Comparison of ENCODE assay signal across 8 cellular contexts in the genomic region with DNA sequence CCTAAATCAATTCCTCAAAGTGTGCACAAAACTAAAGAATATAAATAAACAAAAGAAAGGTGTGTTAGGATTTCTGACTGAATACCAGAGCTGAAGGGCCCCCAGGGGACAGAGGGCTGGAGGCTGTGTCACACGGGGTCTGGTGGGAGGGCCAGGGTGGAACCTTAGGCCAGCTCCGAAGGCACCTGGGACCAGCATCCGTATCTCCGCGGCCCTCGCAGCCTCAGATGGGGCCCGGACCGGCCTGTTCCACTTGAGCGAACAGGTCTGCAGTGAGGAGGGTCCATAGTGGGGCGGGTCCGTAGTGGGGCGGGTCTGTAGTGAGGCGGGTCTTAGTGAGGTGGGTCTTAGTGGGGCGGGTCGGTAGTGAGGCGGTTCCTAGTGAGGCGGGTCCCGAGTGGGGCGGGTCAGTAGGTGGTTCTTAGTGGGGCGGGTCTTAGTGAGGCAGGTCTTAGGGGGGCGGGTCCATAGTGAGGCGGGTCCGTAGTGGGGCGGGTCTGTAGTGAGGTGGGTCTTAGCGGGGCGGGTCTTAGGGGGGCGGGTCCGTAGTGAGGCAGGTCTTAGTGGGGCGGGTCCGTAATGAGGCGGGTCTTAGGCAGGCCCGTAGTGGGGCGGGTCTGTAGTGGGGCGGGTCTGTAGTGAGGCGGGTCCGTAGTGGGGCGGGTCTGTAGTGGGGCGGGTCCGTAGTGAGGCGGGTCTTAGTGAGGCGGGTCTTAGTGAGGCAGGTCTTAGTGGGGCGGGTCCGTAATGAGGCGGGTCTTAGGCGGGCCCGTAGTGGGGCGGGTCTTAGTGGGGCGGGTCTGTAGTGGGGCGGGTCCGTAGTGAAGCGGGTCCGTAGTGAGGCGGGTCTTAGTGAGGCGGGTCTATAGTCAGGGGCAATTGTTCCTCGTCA. TPM values are rescaled to one million over a fixed set of nuclear protein-coding genes. Genes with fewer than 3 reads are reported as not detected.
DNase-seq lines count a peak whose midpoint lies in the region; ATAC-seq and TF ChIP-seq lines count a peak whose summit lies in the region.

No MANE protein-coding gene starts in this region.

- H3K27ac Mint-ChIP-seq in mesothelial cell of epicardium: peak overlapping the region; percentile 85
- H3K27ac Mint-ChIP-seq in activated T-helper 1 cell treated with anti-CD3 and anti-CD28 coated beads, Interleukin-12 subunit alpha, Interleukin-12 subunit beta, Interleukin-2, Interleukin-4 antibody, amounts not matched to agents 30 ng/mL and 10 ng/mL and 1 ng/mL, durations not matched to agents 14 hours and 24 hours and 36 hours: no peak overlapping the region

- TF ChIP-seq RAD21 in Ishikawa (IDR thresholded peaks at IDR 0.05; ENCODE audit: low read depth): no peak

- H3K27me3 Mint-ChIP-seq in mesothelial cell of epicardium (ENCODE audit: low read depth): no peaks in the 10 kb centered on the region
- no peaks in the 10 kb centered on the region for H3K27me3 Mint-ChIP-seq in activated T-helper 1 cell treated with anti-CD3 and anti-CD28 coated beads, Interleukin-12 subunit alpha, Interleukin-12 subunit beta, Interleukin-2, Interleukin-4 antibody, amounts not matched to agents 30 ng/mL and 10 ng/mL and 1 ng/mL, durations not matched to agents 14 hours and 24 hours and 36 hours (ENCODE audit: insufficient read depth)

- peaks cover 7% of the 10 kb centered on the region for H3K4me1 Mint-ChIP-seq in mesothelial cell of epicardium
- peaks cover 8% of the 10 kb centered on the region for H3K4me1 Mint-ChIP-seq in activated T-helper 1 cell treated with anti-CD3 and anti-CD28 coated beads, Interleukin-12 subunit alpha, Interleukin-12 subunit beta, Interleukin-2, Interleukin-4 antibody, amounts not matched to agents 30 ng/mL and 10 ng/mL and 1 ng/mL, durations not matched to agents 14 hours and 24 hours and 36 hours (ENCODE audit: low read depth)

- TF ChIP-seq CTCF in dorsolateral prefrontal cortex (IDR thresholded peaks at IDR 0.05 in 54 of 56, conservative IDR thresholded peaks at IDR 0.05 in 2 of 56; ENCODE audit: low read depth in 1 of 56, partially characterized antibody in 56 of 56): no peak
- no peak for TF ChIP-seq CTCF in mesothelial cell of epicardium (IDR thresholded peaks at IDR 0.05; ENCODE audit: unreplicated experiment)

- H3K9me3 Mint-ChIP-seq in mesothelial cell of epicardium: no peaks in the 10 kb centered on the region
- H3K9me3 Mint-ChIP-seq in activated T-helper 1 cell treated with anti-CD3 and anti-CD28 coated beads, Interleukin-12 subunit alpha, Interleukin-12 subunit beta, Interleukin-2, Interleukin-4 antibody, amounts not matched to agents 30 ng/mL and 10 ng/mL and 1 ng/mL, durations not matched to agents 14 hours and 24 hours and 36 hours: no peaks in the 10 kb centered on the region

- no peaks in the 10 kb centered on the region for H3K27me3 ChIP-seq in dorsolateral prefrontal cortex

- DNase-seq in DMS153 (lab: John Stamatoyannopoulos, UW) (peak; percentile 52), dorsolateral prefrontal cortex (no peak), mesothelial cell of epicardium (ENCODE audit: low spot score in 2 of 2, unreplicated experiment in 2 of 2) (no peak), pons (ENCODE audit: low spot score) (no peak)
- no peak for DNase-seq in activated T-helper 1 cell treated with anti-CD3 and anti-CD28 coated beads, Interleukin-12 subunit alpha, Interleukin-12 subunit beta, Interleukin-2, Interleukin-4 antibody, amounts not matched to agents 30 ng/mL and 10 ng/mL and 1 ng/mL, durations not matched to agents 14 hours and 24 hours and 36 hours (ENCODE audit: low spot score)

- ATAC-seq in HG03565 (IDR thresholded peaks at IDR 0.05; ENCODE audit: unreplicated experiment) (no peak), HG03159 (IDR thresholded peaks at IDR 0.05; ENCODE audit: unreplicated experiment) (no peak)

- TF ChIP-seq EP300 in Ishikawa (IDR thresholded peaks at IDR 0.05; ENCODE audit: borderline replicate concordance): no peak

- H3K27ac ChIP-seq in dorsolateral prefrontal cortex: peak overlapping the region in 54 of 59 donors; percentile 0 to 80 (median 65)

- intact Hi-C loops in dorsolateral prefrontal cortex (cut with DNase I): loop anchor here in 1 of 2 donors (5.0 kb wide), 1 partner anchor 152 kb away; no protein-coding TSS in a partner anchor
- intact Hi-C loops in activated T-helper 1 cell treated with anti-CD3 and anti-CD28 coated beads, Interleukin-12 subunit alpha, Interleukin-12 subunit beta, Interleukin-2, Interleukin-4 antibody, amounts not matched to agents 30 ng/mL and 10 ng/mL and 1 ng/mL, durations not matched to agents 14 hours and 24 hours and 36 hours (cut with micrococcal nuclease): no loop called here

- no peak overlapping the region for H3K4me3 ChIP-seq in dorsolateral prefrontal cortex

- peaks cover 3% of the 10 kb centered on the region for H3K36me3 Mint-ChIP-seq in mesothelial cell of epicardium
- no peaks in the 10 kb centered on the region for H3K36me3 Mint-ChIP-seq in activated T-helper 1 cell treated with anti-CD3 and anti-CD28 coated beads, Interleukin-12 subunit alpha, Interleukin-12 subunit beta, Interleukin-2, Interleukin-4 antibody, amounts not matched to agents 30 ng/mL and 10 ng/mL and 1 ng/mL, durations not matched to agents 14 hours and 24 hours and 36 hours (ENCODE audit: low read depth)

- peak overlapping the region; percentile 55 for H3K4me3 Mint-ChIP-seq in mesothelial cell of epicardium
- H3K4me3 Mint-ChIP-seq in activated T-helper 1 cell treated with anti-CD3 and anti-CD28 coated beads, Interleukin-12 subunit alpha, Interleukin-12 subunit beta, Interleukin-2, Interleukin-4 antibody, amounts not matched to agents 30 ng/mL and 10 ng/mL and 1 ng/mL, durations not matched to agents 14 hours and 24 hours and 36 hours: no peak overlapping the region

TF ChIP-seq in Ishikawa, 13 proteins besides CTCF, POLR2A, EP300 and RAD21:
- TF ChIP-seq, protein P1, sequence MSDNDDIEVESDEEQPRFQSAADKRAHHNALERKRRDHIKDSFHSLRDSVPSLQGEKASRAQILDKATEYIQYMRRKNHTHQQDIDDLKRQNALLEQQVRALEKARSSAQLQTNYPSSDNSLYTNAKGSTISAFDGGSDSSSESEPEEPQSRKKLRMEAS (IDR thresholded peaks at IDR 0.05): no peak
- no peak for TF ChIP-seq EGR1 (IDR thresholded peaks at IDR 0.05)
- TF ChIP-seq ZBTB7A (IDR thresholded peaks at IDR 0.05; ENCODE audit: low read depth): 0 out of 2 replicates have a peak, but pooled peaks have one; percentile 20
- no peak for TF ChIP-seq TEAD4 (IDR thresholded peaks at IDR 0.05)
- TF ChIP-seq, protein P2, sequence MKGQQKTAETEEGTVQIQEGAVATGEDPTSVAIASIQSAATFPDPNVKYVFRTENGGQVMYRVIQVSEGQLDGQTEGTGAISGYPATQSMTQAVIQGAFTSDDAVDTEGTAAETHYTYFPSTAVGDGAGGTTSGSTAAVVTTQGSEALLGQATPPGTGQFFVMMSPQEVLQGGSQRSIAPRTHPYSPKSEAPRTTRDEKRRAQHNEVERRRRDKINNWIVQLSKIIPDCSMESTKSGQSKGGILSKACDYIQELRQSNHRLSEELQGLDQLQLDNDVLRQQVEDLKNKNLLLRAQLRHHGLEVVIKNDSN (IDR thresholded peaks at IDR 0.05): no peak

RNA-seq across cellular contexts. Expression of a gene that starts 15.1 kb away (rescaled TPM):
- 10 to 100 TPM in 110 of 120 experiments, 1 to 10 TPM in 10; 7.2 to 46.2 (median 18.2) TPM for total RNA-seq in dorsolateral prefrontal cortex
- total RNA-seq in mesothelial cell of epicardium: 1.0 to 1.6 TPM (median 1.0 TPM) in 3 replicates
- 2.2 and 2.8 TPM in 2 replicates for total RNA-seq in activated T-helper 1 cell treated with anti-CD3 and anti-CD28 coated beads, Interleukin-12 subunit alpha, Interleukin-12 subunit beta, Interleukin-2, Interleukin-4 antibody, amounts not matched to agents 30 ng/mL and 10 ng/mL and 1 ng/mL, durations not matched to agents 14 hours and 24 hours and 36 hours

RNA-seq across cellular contexts. Expression of a gene that starts 28.5 kb away (rescaled TPM):
- total RNA-seq in dorsolateral prefrontal cortex (10 to 100 TPM in 51 of 120 experiments, 1 to 10 TPM in 69; 2.4 to 37.0 (median 9.3) TPM), mesothelial cell of epicardium (2.1 to 2.6 TPM (median 2.4 TPM) in 3 replicates)
- not detected in 2 replicates for total RNA-seq in activated T-helper 1 cell treated with anti-CD3 and anti-CD28 coated beads, Interleukin-12 subunit alpha, Interleukin-12 subunit beta, Interleukin-2, Interleukin-4 antibody, amounts not matched to agents 30 ng/mL and 10 ng/mL and 1 ng/mL, durations not matched to agents 14 hours and 24 hours and 36 hours
